In the genomic region with DNA sequence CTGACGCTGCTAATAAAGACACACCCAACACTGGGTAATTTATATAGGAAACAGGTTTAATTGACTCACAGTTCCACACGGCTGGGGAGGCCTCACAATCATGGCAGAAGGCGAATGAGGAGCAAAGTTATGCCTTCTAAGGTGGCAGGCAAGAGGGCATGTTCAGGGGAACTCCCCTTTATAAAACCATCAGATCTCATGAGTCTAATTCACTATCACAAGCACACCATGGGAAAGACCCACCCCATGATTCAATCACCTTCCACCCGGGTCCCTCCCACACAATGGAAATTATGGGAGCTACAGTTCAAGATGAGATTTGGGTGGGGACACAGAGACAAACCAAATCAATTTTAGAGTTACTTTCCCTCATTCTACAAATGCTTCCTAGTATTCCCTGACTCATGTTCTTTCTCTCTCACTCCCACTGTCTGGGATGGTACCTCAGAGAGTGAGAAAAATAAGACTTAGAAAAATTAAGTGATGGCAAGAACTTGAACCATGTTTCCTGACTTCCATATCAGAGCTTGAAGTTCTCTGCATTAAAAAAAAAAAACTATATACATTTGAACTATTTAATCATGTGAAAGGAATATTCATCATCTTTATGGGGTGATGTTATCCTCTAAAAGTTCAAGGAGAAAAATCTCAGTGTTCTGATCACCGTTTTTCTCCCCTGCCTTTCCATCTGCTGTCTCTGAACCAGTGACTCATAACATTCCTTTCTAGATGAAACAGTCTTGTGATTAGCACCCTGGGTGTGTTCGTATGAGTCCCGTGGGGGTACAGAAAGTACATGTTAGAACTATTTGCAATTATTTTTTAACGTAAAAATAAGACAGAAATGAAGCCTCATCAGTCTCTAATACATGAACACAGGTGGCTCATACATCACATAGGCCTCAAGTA, we compare ENCODE assay signal across 10 cellular contexts.
A peak's percentile ranks its signal among the peaks of the same experiment; 100 is the strongest.
DNase-seq lines count a peak whose midpoint lies in the region; ATAC-seq and TF ChIP-seq lines count a peak whose summit lies in the region.
"Had no signal": no experiment of that assay in that cellular context is flagged by ENCODE, and none has a peak within 500 bp of the region (broad histone marks: within the 10 kb centered on the region; RNA-seq: fewer than 3 reads in every experiment).

No MANE protein-coding gene starts in this region.

- no peaks in the 10 kb centered on the region for H3K79me2 ChIP-seq in OCI-LY3 (ENCODE audit: low read length)

- peak overlapping the region; percentile 35 for H3K4me2 ChIP-seq in OCI-LY3 (ENCODE audit: low read length)

- no peak overlapping the region for H3K9ac ChIP-seq in OCI-LY3 (ENCODE audit: low read length)

- no peak for TF ChIP-seq CTCF in OCI-LY3 (IDR thresholded peaks at IDR 0.05; ENCODE audit: low read depth, low read length)

- no peak overlapping the region for H3K27ac ChIP-seq in OCI-LY3 (ENCODE audit: low read length)
- H3K27ac ChIP-seq: SK-N-MC, upper lobe of left lung had no signal

- H3K4me3 ChIP-seq in OCI-LY3 (ENCODE audit: low read length), result no peak overlapping the region
- H3K4me3 ChIP-seq: SK-N-MC, upper lobe of left lung had no signal

- H3K9me3 ChIP-seq in OCI-LY3 (ENCODE audit: insufficient read depth, low read length), result no peaks in the 10 kb centered on the region
- H3K9me3 ChIP-seq: upper lobe of left lung had no signal

- peak; percentile 90 for ATAC-seq in GM18508 (IDR thresholded peaks at IDR 0.05; ENCODE audit: insufficient read depth, unreplicated experiment)
- peak; percentile 89 for ATAC-seq in HG02571 (IDR thresholded peaks at IDR 0.05; ENCODE audit: unreplicated experiment)

- H3K36me3 ChIP-seq in OCI-LY3 (replicated peaks; ENCODE audit: low read depth, low read length), result no peaks in the 10 kb centered on the region

- no peaks in the 10 kb centered on the region; the same call in 1 of the 2 replicates for H3K27me3 ChIP-seq in OCI-LY3 (ENCODE audit: low read depth, low read length)
- H3K27me3 ChIP-seq: upper lobe of left lung had no signal

- no peak overlapping the region for H2AFZ ChIP-seq in OCI-LY3 (ENCODE audit: low read depth, low read length)

- H4K20me1 ChIP-seq in OCI-LY3 (ENCODE audit: insufficient read depth, low read length), result no peaks in the 10 kb centered on the region

- H3K4me1 ChIP-seq in OCI-LY3 (ENCODE audit: low read length), result peaks cover 11% of the 10 kb centered on the region
- H3K4me1 ChIP-seq: upper lobe of left lung had no signal

- DNase-seq in kidney tubule cell (ENCODE audit: low spot score) (peak; percentile 78), SHP77 (lab: John Stamatoyannopoulos, UW) (no peak), HT-29 (ENCODE audit: low spot score) (no peak), NCI-H345 (lab: John Stamatoyannopoulos, UW) (no peak), NCI-H1105 treated with DMSO at 0.1 percent for 48 hours (lab: John Stamatoyannopoulos, UW) (no peak)
- DNase-seq: upper lobe of left lung had no signal
